In the genomic region with DNA sequence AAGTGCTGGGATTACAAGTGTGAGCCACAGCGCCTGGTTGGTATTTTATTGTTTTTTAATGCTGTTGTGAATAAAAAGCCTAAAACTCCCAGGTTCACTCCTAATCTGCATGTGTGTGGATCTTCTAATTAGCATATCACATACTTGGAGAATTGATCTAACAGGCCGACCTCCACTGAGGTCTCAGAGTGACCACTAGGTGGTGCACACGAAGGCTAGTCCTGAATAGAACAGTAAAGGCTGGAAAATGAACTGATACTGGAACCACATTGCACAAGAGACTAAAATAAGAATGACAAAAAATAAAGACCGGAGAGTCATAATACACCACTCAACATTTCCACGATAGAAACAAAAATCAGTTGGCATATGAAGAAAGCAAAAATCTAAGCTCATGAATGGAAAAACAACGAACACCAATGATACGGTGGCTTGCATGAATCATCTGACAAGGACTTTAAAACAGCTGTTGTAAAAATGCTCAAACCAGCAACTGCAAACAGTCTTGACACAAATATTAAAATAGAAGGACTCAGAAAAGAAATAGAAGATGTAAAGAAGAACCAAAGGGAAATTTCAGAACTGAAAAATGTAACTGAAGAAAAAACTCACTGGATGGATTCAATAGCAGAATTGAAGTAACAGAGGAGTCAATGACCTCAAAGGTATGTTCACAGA, we compare ENCODE assay signal across 9 cellular contexts. TPM values are rescaled to one million over a fixed set of nuclear protein-coding genes. Genes with fewer than 3 reads are reported as not detected.
DNase-seq lines count a peak whose midpoint lies in the region; ATAC-seq, FAIRE-seq and TF ChIP-seq lines count a peak whose summit lies in the region.
"Had no signal": no experiment of that assay in that cellular context is flagged by ENCODE, and none has a peak within 500 bp of the region (broad histone marks: within the 10 kb centered on the region; RNA-seq: fewer than 3 reads in every experiment).

No MANE protein-coding gene starts in this region.

- H3K4me1 ChIP-seq in cardiac muscle cell (ENCODE audit: low read depth) (no peaks in the 10 kb centered on the region), right atrium auricular region (peaks cover 0 to 12% of the 10 kb centered on the region in 2 donors), OCI-LY1 (ENCODE audit: insufficient read depth, low read length, severe bottlenecking) (peaks cover 15% of the 10 kb centered on the region)
- peaks cover 5 to 16% of the 10 kb centered on the region in 2 donors for H3K4me1 ChIP-seq in naive thymus-derived CD4-positive, alpha-beta T cell (ENCODE audit: control insufficient read depth in 2 of 2, insufficient read depth in 2 of 2, low read length in 2 of 2)

- FAIRE-seq in H54 (lab: Jason Lieb, UNC), result no peak

- DNase-seq in cardiac muscle cell (ENCODE audit: low read depth in 1 of 2, low spot score in 1 of 2) (peak in 1 of 2 donors; percentile 60), right atrium auricular region (ENCODE audit: low spot score) (no peak), foreskin melanocyte (no peak), mesothelial cell of epicardium (ENCODE audit: low spot score in 2 of 2, unreplicated experiment in 2 of 2) (no peak), H54 (ENCODE audit: insufficient read length, low spot score) (no peak)
- DNase-seq in naive thymus-derived CD4-positive, alpha-beta T cell, result peak in 1 of 9 donors; percentile 28

- H3K27ac ChIP-seq in cardiac muscle cell, result no peak overlapping the region
- H3K27ac ChIP-seq in right atrium auricular region, result no peak overlapping the region
- H3K27ac ChIP-seq in OCI-LY1 (ENCODE audit: low read depth, low read length, poor library complexity, severe bottlenecking), result no peak overlapping the region
- H3K27ac ChIP-seq in naive thymus-derived CD4-positive, alpha-beta T cell (ENCODE audit: low read depth, low read length), result no peak overlapping the region

- H3K36me3 ChIP-seq in cardiac muscle cell (no peaks in the 10 kb centered on the region), right atrium auricular region (no peaks in the 10 kb centered on the region), OCI-LY1 (ENCODE audit: insufficient read depth, low read length) (no peaks in the 10 kb centered on the region; the same call in 1 of the 2 replicates)
- no peaks in the 10 kb centered on the region for H3K36me3 ChIP-seq in naive thymus-derived CD4-positive, alpha-beta T cell (ENCODE audit: control insufficient read depth in 2 of 3, insufficient read depth in 3 of 3, low read length in 3 of 3)

- POLR2A ChIA-PET in naive thymus-derived CD4-positive, alpha-beta T cell (lab: Charles Lee), result interaction anchor here (1.1 to 1.4 kb wide), 2 partner anchors 13 to 17 kb away, joined by 3 read pairs; no protein-coding TSS in a partner anchor

- H3K4me3 ChIP-seq in cardiac muscle cell (no peak overlapping the region), right atrium auricular region (no peak overlapping the region), OCI-LY1 (ENCODE audit: low read depth, low read length, poor library complexity, severe bottlenecking) (no peak overlapping the region)
- H3K4me3 ChIP-seq in naive thymus-derived CD4-positive, alpha-beta T cell (ENCODE audit: low read length), result no peak overlapping the region

- peaks cover 23 to 42% (median 26%) of the 10 kb centered on the region in 5 experiments for H3K9me3 Mint-ChIP-seq in brain
- peaks cover 7 to 15% (median 10%) of the 10 kb centered on the region in 11 donors for H3K9me3 Mint-ChIP-seq in naive thymus-derived CD4-positive, alpha-beta T cell
- H3K9me3 Mint-ChIP-seq in mesothelial cell of epicardium, result peaks cover 20% of the 10 kb centered on the region

- H3K9me2 ChIP-seq in OCI-LY1 (ENCODE audit: low read depth, low read length), result no peaks in the 10 kb centered on the region

- H3K36me3 Mint-ChIP-seq in brain (peaks cover 22% of the 10 kb centered on the region), mesothelial cell of epicardium (peaks cover 6% of the 10 kb centered on the region)
- peaks cover 8 to 13% (median 9%) of the 10 kb centered on the region in 5 donors for H3K36me3 Mint-ChIP-seq in naive thymus-derived CD4-positive, alpha-beta T cell

- intact Hi-C loops in naive thymus-derived CD4-positive, alpha-beta T cell (cut with micrococcal nuclease), result loop anchor here (10.0 kb wide), 2 partner anchors 55 to 115 kb away; no protein-coding TSS in a partner anchor

- no peaks in the 10 kb centered on the region; the same call in 1 of the 2 replicates for H3F3A ChIP-seq in OCI-LY1 (ENCODE audit: insufficient read depth, low read length)

- H3K27me3 ChIP-seq in cardiac muscle cell (peaks cover 29% of the 10 kb centered on the region), right atrium auricular region (peaks cover 10 to 12% of the 10 kb centered on the region in 2 donors), OCI-LY1 (ENCODE audit: insufficient read depth, low read length) (0 out of 2 replicates have a peak, but pooled peaks cover 4% of the 10 kb centered on the region)
- no peaks in the 10 kb centered on the region for H3K27me3 ChIP-seq in naive thymus-derived CD4-positive, alpha-beta T cell (ENCODE audit: control insufficient read depth in 2 of 2, insufficient read depth in 2 of 2, low read length in 2 of 2)

- no peak overlapping the region for H3K4me2 ChIP-seq in OCI-LY1 (ENCODE audit: low read length)

- CTCF ChIA-PET in naive thymus-derived CD4-positive, alpha-beta T cell (lab: Charles Lee), result interaction anchor here (1.3 kb wide), 1 partner anchor 13 kb away, joined by 3 read pairs; no protein-coding TSS in a partner anchor

- peak; percentile 36 for ATAC-seq in naive thymus-derived CD4-positive, alpha-beta T cell

- H3K4me3 Mint-ChIP-seq in brain (peak overlapping the region in 1 of 5 experiments; percentile 47), mesothelial cell of epicardium (no peak overlapping the region)
- H3K4me3 Mint-ChIP-seq in naive thymus-derived CD4-positive, alpha-beta T cell, result no peak overlapping the region
- H3K4me3 Mint-ChIP-seq: dendritic cell treated with granulocyte-macrophage colony-stimulating factor and Interleukin-4, amounts not matched to agents 40 ng/mL and 50 ng/mL, for 4 days had no signal

- H4K20me1 ChIP-seq in OCI-LY1 (ENCODE audit: insufficient read depth, low read length), result no peaks in the 10 kb centered on the region

- H3K9ac ChIP-seq in OCI-LY1 (ENCODE audit: low read length), result no peak overlapping the region

- no peaks in the 10 kb centered on the region for H3K9me3 ChIP-seq in cardiac muscle cell (ENCODE audit: low read depth)
- H3K9me3 ChIP-seq in right atrium auricular region, result peaks cover 0 to 9% of the 10 kb centered on the region in 2 donors
- peaks cover 6% of the 10 kb centered on the region; the same call in 1 of the 2 replicates for H3K9me3 ChIP-seq in OCI-LY1 (ENCODE audit: low read length)
- peaks cover 0 to 7% (median 0%) of the 10 kb centered on the region in 3 experiments for H3K9me3 ChIP-seq in naive thymus-derived CD4-positive, alpha-beta T cell (ENCODE audit: control insufficient read depth in 2 of 3, low read length in 3 of 3)

- H3K4me1 Mint-ChIP-seq in brain, result peaks cover 13% of the 10 kb centered on the region
- peaks cover 15 to 27% (median 21%) of the 10 kb centered on the region in 7 donors for H3K4me1 Mint-ChIP-seq in naive thymus-derived CD4-positive, alpha-beta T cell
- peaks cover 2% of the 10 kb centered on the region for H3K4me1 Mint-ChIP-seq in mesothelial cell of epicardium

- no peaks in the 10 kb centered on the region for H3K79me2 ChIP-seq in OCI-LY1 (ENCODE audit: insufficient read depth, low read length)

- H2AFZ ChIP-seq in OCI-LY1 (ENCODE audit: low read length), result no peak overlapping the region

- peak; percentile 62 for TF ChIP-seq CTCF in cardiac muscle cell (IDR thresholded peaks at IDR 0.05; ENCODE audit: low read depth, low read length)
- peak in 1 of 2 donors; percentile 65 for TF ChIP-seq CTCF in right atrium auricular region (IDR thresholded peaks at IDR 0.05)
- TF ChIP-seq CTCF in OCI-LY1 (IDR thresholded peaks at IDR 0.05; ENCODE audit: low read length), result peak; percentile 57; the same call in 1 of the 2 replicates
- peak; percentile 11 to 53 for TF ChIP-seq CTCF in brain (conservative IDR thresholded peaks at IDR 0.05)
- TF ChIP-seq CTCF in mesothelial cell of epicardium (IDR thresholded peaks at IDR 0.05; ENCODE audit: unreplicated experiment), result no peak

- peak overlapping the region in 1 of 5 experiments; percentile 20 for H3K27ac Mint-ChIP-seq in brain
- peak overlapping the region in 2 of 9 donors; percentile 10 to 69 for H3K27ac Mint-ChIP-seq in naive thymus-derived CD4-positive, alpha-beta T cell
- H3K27ac Mint-ChIP-seq in mesothelial cell of epicardium, result no peak overlapping the region
- H3K27ac Mint-ChIP-seq: dendritic cell treated with granulocyte-macrophage colony-stimulating factor and Interleukin-4, amounts not matched to agents 40 ng/mL and 50 ng/mL, for 4 days had no signal

- H3K27me3 Mint-ChIP-seq in brain, result peaks cover 26% of the 10 kb centered on the region
- peaks cover 6 to 14% (median 11%) of the 10 kb centered on the region in 5 donors for H3K27me3 Mint-ChIP-seq in naive thymus-derived CD4-positive, alpha-beta T cell
- peaks cover 32% of the 10 kb centered on the region for H3K27me3 Mint-ChIP-seq in mesothelial cell of epicardium (ENCODE audit: low read depth)

- TF ChIP-seq POLR2A in H54 (IDR thresholded peaks at IDR 0.05; ENCODE audit: low read depth, low read length), result no peak

RNA-seq across cellular contexts. Expression of gene PIM3, which starts 19.2 kb away (rescaled TPM):
- total RNA-seq in cardiac muscle cell (37.4 and 62.2 TPM in 2 replicates), right atrium auricular region (10 to 100 TPM; 64.5 to 66.9 TPM), mesothelial cell of epicardium (57.5 to 62.5 TPM (median 59.8 TPM) in 3 replicates)
- polyA plus RNA-seq in cardiac muscle cell (46.1 and 74.4 TPM in 2 replicates), brain (ENCODE audit: insufficient read depth, low read depth, low replicate concordance) (49.4 TPM)
- 100 to 1,000 TPM in 2 of 5 experiments, 10 to 100 TPM in 3; 44.4 to 164 (median 78.3) TPM for total RNA-seq in naive thymus-derived CD4-positive, alpha-beta T cell
- polyA plus RNA-seq in naive thymus-derived CD4-positive, alpha-beta T cell, result 10 to 100 TPM; 21.3 to 38.8 TPM

RNA-seq across cellular contexts. Expression of gene IL17REL, which starts 32.8 kb away (rescaled TPM):
- total RNA-seq in cardiac muscle cell (1.8 TPM in 1 of 2 replicates, not detected in the other), right atrium auricular region (not detected), mesothelial cell of epicardium (0.29 to 0.31 TPM (median 0.31 TPM) in 3 replicates)
- polyA plus RNA-seq in cardiac muscle cell (not detected in 2 replicates), brain (ENCODE audit: insufficient read depth, low read depth, low replicate concordance) (not detected)
- not detected for total RNA-seq in naive thymus-derived CD4-positive, alpha-beta T cell
- polyA plus RNA-seq in naive thymus-derived CD4-positive, alpha-beta T cell, result not detected
